ENCODE assay signal across 8 cellular contexts in the genomic region with DNA sequence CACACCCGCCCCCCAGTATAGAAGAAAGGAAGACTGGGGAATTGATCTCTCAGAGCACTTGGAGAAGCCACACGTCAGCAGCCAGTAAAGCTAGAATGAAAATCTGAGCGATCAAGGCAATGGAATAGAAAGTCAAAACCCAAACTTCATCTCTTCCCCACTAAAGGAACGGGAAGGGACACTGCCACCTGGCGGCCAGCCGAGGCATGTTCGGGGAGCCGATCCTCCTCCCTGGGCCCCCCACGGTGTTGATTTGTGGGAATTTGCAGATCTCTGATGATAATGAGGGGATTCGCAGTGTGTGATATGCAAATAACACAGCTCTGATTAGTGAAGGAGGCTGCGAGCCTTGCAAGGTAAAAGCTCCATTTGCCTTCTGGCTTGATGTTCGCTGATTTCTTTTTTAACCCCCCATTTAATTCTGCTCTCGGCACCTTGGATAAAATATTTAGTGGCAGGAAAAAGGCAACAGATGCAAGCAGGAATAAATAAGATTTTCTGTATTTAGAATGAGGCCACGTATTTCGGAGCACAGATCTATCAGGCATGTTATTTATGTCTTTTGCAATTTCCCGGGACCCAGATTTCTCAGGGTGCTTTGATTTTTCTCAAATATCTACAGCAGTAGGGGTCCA.
DNase-seq lines count a peak whose midpoint lies in the region; ATAC-seq and TF ChIP-seq lines count a peak whose summit lies in the region.

No MANE protein-coding gene starts in this region.

- H3K4me1 ChIP-seq in BE2C (peaks cover 42% of the 10 kb centered on the region), upper lobe of left lung (no peaks in the 10 kb centered on the region)
- no peaks in the 10 kb centered on the region for H3K4me1 ChIP-seq in effector memory CD4-positive, alpha-beta T cell (ENCODE audit: control insufficient read depth, insufficient read depth, low read length, poor library complexity, severe bottlenecking)

- ATAC-seq in GM18867 (IDR thresholded peaks at IDR 0.05; ENCODE audit: unreplicated experiment) (peak; percentile 74), upper lobe of left lung (ENCODE audit: low FRiP score in 2 of 2) (peak in 1 of 2 donors; percentile 32), GM19455 (IDR thresholded peaks at IDR 0.05; ENCODE audit: unreplicated experiment) (no peak)

- no peak overlapping the region for H3K27ac ChIP-seq in upper lobe of left lung
- H3K27ac ChIP-seq in effector memory CD4-positive, alpha-beta T cell (ENCODE audit: insufficient read depth, low read length, poor library complexity, severe bottlenecking) = no peak overlapping the region

- DNase-seq in BE2C (peak; percentile 76), NCI-H1092 treated with DMSO at 0.1 percent for 48 hours (lab: John Stamatoyannopoulos, UW) (peak; percentile 44), anterior cingulate cortex (lab: John Stamatoyannopoulos, UW) (peak in 49 of 58 donors; percentile 3 to 76 (median 43)), left kidney (ENCODE audit: low read depth, low spot score) (peak; percentile 57), upper lobe of left lung (peak in 1 of 2 donors; percentile 86)
- DNase-seq in effector memory CD4-positive, alpha-beta T cell = no peak

- TF ChIP-seq POLR2A in upper lobe of left lung (IDR thresholded peaks at IDR 0.05) = no peak

- H3K4me3 ChIP-seq in BE2C (ENCODE audit: low read depth, low read length) = peak overlapping the region; percentile 49
- no peak overlapping the region for H3K4me3 ChIP-seq in upper lobe of left lung
- H3K4me3 ChIP-seq in effector memory CD4-positive, alpha-beta T cell (ENCODE audit: insufficient read depth, low read depth, low read length, poor library complexity, severe bottlenecking) = no peak overlapping the region

- no peak for TF ChIP-seq EP300 in upper lobe of left lung (IDR thresholded peaks at IDR 0.05)

- peak; percentile 97 for TF ChIP-seq CTCF in BE2C (IDR thresholded peaks at IDR 0.05; ENCODE audit: low read depth, low read length)
- TF ChIP-seq CTCF in upper lobe of left lung (IDR thresholded peaks at IDR 0.05) = peak in 5 of 6 experiments; percentile 38 to 61 (median 60)

- 28 to 30% methylated on average over 16 of the region's 16 CpGs for WGBS in upper lobe of left lung, 2 donors

- no peaks in the 10 kb centered on the region for H3K27me3 ChIP-seq in BE2C
- H3K27me3 ChIP-seq in upper lobe of left lung = no peaks in the 10 kb centered on the region
- H3K27me3 ChIP-seq in effector memory CD4-positive, alpha-beta T cell (replicated peaks; ENCODE audit: control insufficient read depth, insufficient read depth, low read length, poor library complexity, severe bottlenecking) = no peaks in the 10 kb centered on the region

- H3K9me3 ChIP-seq in BE2C (no peaks in the 10 kb centered on the region; the same call in 1 of the 2 replicates), upper lobe of left lung (no peaks in the 10 kb centered on the region)
- H3K9me3 ChIP-seq in effector memory CD4-positive, alpha-beta T cell (ENCODE audit: control insufficient read depth, low read length) = no peaks in the 10 kb centered on the region

- H3K36me3 ChIP-seq in BE2C (no peaks in the 10 kb centered on the region), upper lobe of left lung (no peaks in the 10 kb centered on the region)
- no peaks in the 10 kb centered on the region for H3K36me3 ChIP-seq in effector memory CD4-positive, alpha-beta T cell (ENCODE audit: control insufficient read depth, insufficient read depth, low read length)

Comparison
In these comparisons a context has a peak if more than half of its experiments do, and no peak if none do; other contexts are left out.
1. DNase-seq: peak in BE2C (single experiment), NCI-H1092 treated with DMSO at 0.1 percent for 48 hours (single experiment), anterior cingulate cortex (49 of 58) and left kidney (single experiment); none in effector memory CD4-positive, alpha-beta T cell (0 of 3).